Comparison of ENCODE assay signal across 20 cellular contexts in genomic region chr16:9286930-9287329, GRCh38.
"Had no signal": no experiment of that assay in that cellular context is flagged by ENCODE, and none has a peak within 500 bp of the region (broad histone marks: within the 10 kb centered on the region; RNA-seq: fewer than 3 reads in every experiment).

No MANE protein-coding gene starts in this region.

- DNase-seq: activated CD4-positive, alpha-beta T cell treated with anti-CD3 and anti-CD28 coated beads for 4 hours; activated CD8-positive, alpha-beta memory T cell treated with anti-CD3 and anti-CD28 coated beads, Interleukin-2, amount 50 U/mL, for 4 hours; activated CD8-positive, alpha-beta T cell treated with anti-CD3 and anti-CD28 coated beads for 36 hours; activated gamma-delta T cell treated with Interleukin-2 at 50 U/mL for 16 hours; activated naive CD4-positive, alpha-beta T cell treated with anti-CD3 and anti-CD28 coated beads, Interleukin-2, amount 50 U/mL, for 16 hours; activated naive CD8-positive, alpha-beta T cell treated with anti-CD3 and anti-CD28 coated beads, Interleukin-2, amount 10 ng/mL, durations not matched to agents 7 days and 5 days; activated T-cell treated with anti-CD3 and anti-CD28 coated beads, Interleukin-2, amount 50 U/mL, for 72 hours; adrenal gland; anterior cingulate cortex; Kasumi-1; NCI-H1048; NCI-H146; NCI-H2029; NCI-H2107; NCI-H2171 treated with DMSO at 0.1 percent for 48 hours; NCI-H510A treated with DMSO at 0.1 percent for 48 hours; PC-3; SHP77 treated with DMSO at 0.1 percent for 48 hours had no signal

- ATAC-seq: activated CD4-positive, CD25-positive, alpha-beta regulatory T cell treated with anti-CD3 and anti-CD28 coated beads, Interleukin-2, amount 50 U/mL, for 24 hours; activated CD8-positive, alpha-beta T cell treated with anti-CD3 and anti-CD28 coated beads for 36 hours; activated T-cell treated with anti-CD3 and anti-CD28 coated beads, Interleukin-2, amount 50 U/mL, for 72 hours; K562; PC-3 had no signal

- H3K36me3 ChIP-seq: adrenal gland had no signal

- H3K27ac ChIP-seq: adrenal gland had no signal

- H3K4me3 ChIP-seq: adrenal gland, K562 had no signal

- FAIRE-seq: K562 had no signal

- H3K4me1 ChIP-seq: adrenal gland had no signal

- H3K9me3 ChIP-seq: adrenal gland had no signal

- H3K27me3 ChIP-seq: adrenal gland had no signal
